10 cellular contexts compared by ENCODE assay signal in the genomic region with DNA sequence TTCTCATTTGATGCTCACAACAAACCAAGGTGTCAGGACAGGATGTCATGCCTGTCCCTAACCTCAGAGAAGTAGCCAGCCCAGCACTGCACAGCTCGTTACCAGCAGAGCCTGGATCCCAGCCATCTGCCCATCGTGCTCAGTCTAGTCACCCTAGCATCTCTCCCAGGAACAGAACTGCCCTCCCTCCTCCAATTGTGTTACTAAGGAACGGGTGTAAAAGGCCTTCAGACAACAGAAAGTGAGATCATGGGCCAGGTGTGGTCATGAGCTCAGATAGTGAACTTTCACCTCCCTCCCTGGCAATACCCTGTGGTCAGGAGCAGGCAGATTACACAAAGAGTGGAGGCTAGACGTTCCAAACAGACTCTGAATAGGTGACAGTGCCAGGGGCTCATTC.
DNase-seq lines count a peak whose midpoint lies in the region; ATAC-seq and TF ChIP-seq lines count a peak whose summit lies in the region.
"Had no signal": no experiment of that assay in that cellular context is flagged by ENCODE, and none has a peak within 500 bp of the region (broad histone marks: within the 10 kb centered on the region; RNA-seq: fewer than 3 reads in every experiment).

No MANE protein-coding gene starts in this region.

- TF ChIP-seq EP300 in sigmoid colon (IDR thresholded peaks at IDR 0.05) = no peak

- H3K4me3 ChIP-seq in sigmoid colon = no peak overlapping the region

- no peaks in the 10 kb centered on the region for H3K9me3 Mint-ChIP-seq in effector memory CD8-positive, alpha-beta T cell
- H3K9me3 Mint-ChIP-seq: activated CD4-positive, alpha-beta memory T cell treated with anti-CD3 and anti-CD28 coated beads, Interleukin-2, amount 10 ng/mL, durations not matched to agents 7 days and 5 days had no signal

- H3K4me1 Mint-ChIP-seq in effector memory CD8-positive, alpha-beta T cell (ENCODE audit: low read depth in 2 of 2) = no peaks in the 10 kb centered on the region

- H3K27me3 ChIP-seq in sigmoid colon = no peaks in the 10 kb centered on the region

- ATAC-seq in effector memory CD8-positive, alpha-beta T cell (replicated peaks) = peak; percentile 31
- no peak for ATAC-seq in HG02678 (IDR thresholded peaks at IDR 0.05; ENCODE audit: unreplicated experiment)
- ATAC-seq in GM21529 (IDR thresholded peaks at IDR 0.05; ENCODE audit: unreplicated experiment) = no peak

- H3K36me3 ChIP-seq in sigmoid colon = no peaks in the 10 kb centered on the region

- no peaks in the 10 kb centered on the region for H3K36me3 Mint-ChIP-seq in effector memory CD8-positive, alpha-beta T cell (ENCODE audit: insufficient read depth)

- TF ChIP-seq POLR2A in sigmoid colon (IDR thresholded peaks at IDR 0.05) = no peak

- intact Hi-C loops in sigmoid colon (cut with DNase I) = no loop called here

- no peak overlapping the region for H3K4me3 Mint-ChIP-seq in effector memory CD8-positive, alpha-beta T cell
- H3K4me3 Mint-ChIP-seq: activated CD4-positive, alpha-beta memory T cell treated with anti-CD3 and anti-CD28 coated beads, Interleukin-2, amount 10 ng/mL, durations not matched to agents 7 days and 5 days had no signal

- H3K27ac Mint-ChIP-seq in effector memory CD8-positive, alpha-beta T cell = no peak overlapping the region
- H3K27ac Mint-ChIP-seq: activated CD4-positive, alpha-beta memory T cell treated with anti-CD3 and anti-CD28 coated beads, Interleukin-2, amount 10 ng/mL, durations not matched to agents 7 days and 5 days had no signal

- 14 to 59% methylated on average over 4 of the region's 4 CpGs for WGBS in sigmoid colon, 2 donors

- H3K27ac ChIP-seq in sigmoid colon = peak overlapping the region in 1 of 4 donors; percentile 92

- no peaks in the 10 kb centered on the region for H3K9me3 ChIP-seq in sigmoid colon

- DNase-seq in GM20000 (ENCODE audit: low spot score) = peak; percentile 22
- peak; percentile 23 for DNase-seq in NCI-H510A (lab: John Stamatoyannopoulos, UW)
- no peak for DNase-seq in effector memory CD8-positive, alpha-beta T cell
- peak; percentile 61 for DNase-seq in sigmoid colon
- no peak for DNase-seq in stimulated activated CD4-positive, alpha-beta T cell treated with anti-CD3 and anti-CD28 coated beads, Interleukin-12 subunit alpha, Interleukin-12 subunit beta, amount 100 ng/mL, for 4 hours
- DNase-seq: activated CD4-positive, alpha-beta memory T cell treated with anti-CD3 and anti-CD28 coated beads, Interleukin-2, amount 10 ng/mL, durations not matched to agents 7 days and 5 days; GF-D8; NCI-H1092 treated with DMSO at 0.1 percent for 48 hours had no signal

- TF ChIP-seq CTCF in GM20000 (IDR thresholded peaks at IDR 0.05; ENCODE audit: extremely low read depth, missing control alignments) = no peak
- no peak for TF ChIP-seq CTCF in sigmoid colon (IDR thresholded peaks at IDR 0.05)

- peaks cover 0 to 49% (median 43%) of the 10 kb centered on the region in 4 donors for H3K4me1 ChIP-seq in sigmoid colon

- no peaks in the 10 kb centered on the region for H3K27me3 Mint-ChIP-seq in effector memory CD8-positive, alpha-beta T cell

Comparison
In these comparisons a context has a peak if more than half of its experiments do, and no peak if none do; other contexts are left out.
1. DNase-seq: peak in GM20000 (single experiment), NCI-H510A (single experiment) and sigmoid colon (single experiment); none in effector memory CD8-positive, alpha-beta T cell (0 of 3) and stimulated activated CD4-positive, alpha-beta T cell treated with anti-CD3 and anti-CD28 coated beads, Interleukin-12 subunit alpha, Interleukin-12 subunit beta, amount 100 ng/mL, for 4 hours (single experiment).